Comparison of ENCODE assay signal across 1 cellular context in genomic region chr11:134537296-134537695, GRCh38.
TF ChIP-seq lines count a peak whose summit lies in the region.

No MANE protein-coding gene starts in this region.

TF ChIP-seq in GM23338, 12 proteins besides CTCF, POLR2A, EP300 and RAD21 (continued from another document):
- TF ChIP-seq, protein P1, sequence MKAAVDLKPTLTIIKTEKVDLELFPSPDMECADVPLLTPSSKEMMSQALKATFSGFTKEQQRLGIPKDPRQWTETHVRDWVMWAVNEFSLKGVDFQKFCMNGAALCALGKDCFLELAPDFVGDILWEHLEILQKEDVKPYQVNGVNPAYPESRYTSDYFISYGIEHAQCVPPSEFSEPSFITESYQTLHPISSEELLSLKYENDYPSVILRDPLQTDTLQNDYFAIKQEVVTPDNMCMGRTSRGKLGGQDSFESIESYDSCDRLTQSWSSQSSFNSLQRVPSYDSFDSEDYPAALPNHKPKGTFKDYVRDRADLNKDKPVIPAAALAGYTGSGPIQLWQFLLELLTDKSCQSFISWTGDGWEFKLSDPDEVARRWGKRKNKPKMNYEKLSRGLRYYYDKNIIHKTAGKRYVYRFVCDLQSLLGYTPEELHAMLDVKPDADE (IDR thresholded peaks at IDR 0.05) = no peak
- no peak for TF ChIP-seq ZNF331 (CRISPR knock-in tag; IDR thresholded peaks at IDR 0.05; ENCODE audit: low read depth)
- TF ChIP-seq EZH2phosphoT487 (IDR thresholded peaks at IDR 0.05; ENCODE audit: unreplicated experiment) = no peak
- TF ChIP-seq EZH2 (IDR thresholded peaks at IDR 0.05; ENCODE audit: low read depth, unreplicated experiment) = no peak
- TF ChIP-seq POLR2AphosphoS5 (IDR thresholded peaks at IDR 0.05; ENCODE audit: low read depth) = no peak
- no peak for TF ChIP-seq REST (IDR thresholded peaks at IDR 0.05; ENCODE audit: unreplicated experiment)
- TF ChIP-seq JUNB (IDR thresholded peaks at IDR 0.05; ENCODE audit: unreplicated experiment) = no peak
